ENCODE assay signal across 18 cellular contexts in the genomic region with DNA sequence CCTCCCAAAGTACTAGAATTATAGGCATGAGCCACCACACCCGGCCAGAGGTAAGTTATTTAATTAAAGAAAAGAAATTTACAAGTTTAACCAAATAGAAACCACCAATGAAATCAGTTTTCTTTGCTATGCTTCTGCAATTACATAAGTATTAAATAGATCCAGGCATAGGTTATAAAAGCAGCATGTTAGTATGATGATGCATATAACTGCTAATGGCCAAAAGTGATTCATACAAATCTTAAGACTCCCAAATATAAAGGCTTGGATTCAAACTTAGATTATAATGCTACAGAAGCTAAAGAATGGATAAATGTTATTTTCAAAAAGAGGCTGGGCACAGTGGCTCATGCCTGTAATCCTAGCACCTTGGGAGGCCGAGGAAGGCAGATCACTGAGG. TPM values are rescaled to one million over a fixed set of nuclear protein-coding genes. Genes with fewer than 3 reads are reported as not detected.
A peak's percentile ranks its signal among the peaks of the same experiment; 100 is the strongest.
DNase-seq lines count a peak whose midpoint lies in the region; ATAC-seq and TF ChIP-seq lines count a peak whose summit lies in the region.
"Had no signal": no experiment of that assay in that cellular context is flagged by ENCODE, and none has a peak within 500 bp of the region (broad histone marks: within the 10 kb centered on the region; RNA-seq: fewer than 3 reads in every experiment).

No MANE protein-coding gene starts in this region.

- H3K9me1 ChIP-seq in IMR-90 (ENCODE audit: insufficient read depth, low read length), result no peaks in the 10 kb centered on the region

- H4K5ac ChIP-seq in IMR-90 (ENCODE audit: low read depth, low read length), result no peak overlapping the region

- H3K4me2 ChIP-seq in IMR-90 (ENCODE audit: low read depth, low read length) (no peak overlapping the region), PC-9 (no peak overlapping the region)
- H3K4me2 ChIP-seq: BLaER1 had no signal

- no peak overlapping the region for H4K8ac ChIP-seq in IMR-90 (ENCODE audit: low read depth in 2 of 2, low read length in 2 of 2)

- no peak overlapping the region for H3K9ac ChIP-seq in IMR-90 (ENCODE audit: low read depth, low read length)
- H3K9ac ChIP-seq: BLaER1 had no signal

- in situ Hi-C loops in IMR-90 (cut with MboI; ENCODE audit: low sequenced_read_pairs), result no loop called here

- H3K18ac ChIP-seq in IMR-90 (ENCODE audit: low read depth, low read length), result no peak overlapping the region

- H3K23ac ChIP-seq in IMR-90 (ENCODE audit: low read depth, low read length), result no peak overlapping the region

- dilution Hi-C loops in IMR-90 (cut with HindIII; ENCODE audit: low sequenced_read_pairs, unreplicated experiment), result no loop called here

- no peak for TF ChIP-seq RAD21 in IMR-90 (IDR thresholded peaks at IDR 0.05; ENCODE audit: low read length)

- H2BK15ac ChIP-seq in IMR-90 (ENCODE audit: low read depth, low read length), result no peak overlapping the region

- no peaks in the 10 kb centered on the region for H3F3A ChIP-seq in PC-9 (ENCODE audit: insufficient read depth, low read depth)

- no CpG with 5 or more reads among the region's 2 CpGs for WGBS in IMR-90 (ENCODE audit: extremely low coverage in 2 of 2, insufficient read length in 1 of 2), 2 experiments

- intact Hi-C loops in IMR-90 (cut with micrococcal nuclease), result no loop called here
- intact Hi-C loops in PC-9 (cut with micrococcal nuclease; ENCODE audit: unreplicated experiment), result no loop called here

- no peak overlapping the region for H2AK9ac ChIP-seq in IMR-90 (replicated peaks; ENCODE audit: low read depth, low read length, poor library complexity)

- H3K4me1 ChIP-seq in IMR-90 (ENCODE audit: control insufficient read depth, insufficient read depth, low read length), result no peaks in the 10 kb centered on the region
- no peaks in the 10 kb centered on the region for H3K4me1 ChIP-seq in PC-9 (replicated peaks; ENCODE audit: insufficient read depth)
- H3K4me1 ChIP-seq: BLaER1, Caco-2 had no signal

- no peaks in the 10 kb centered on the region for H3K79me2 ChIP-seq in PC-9 (ENCODE audit: low read depth)

- H2AK5ac ChIP-seq in IMR-90 (ENCODE audit: low read depth, low read length), result no peak overlapping the region

- H3K36me3 ChIP-seq in IMR-90 (ENCODE audit: control insufficient read depth, insufficient read depth, low read length), result peaks cover 24% of the 10 kb centered on the region
- H3K36me3 ChIP-seq in PC-9 (ENCODE audit: low read depth), result 0 out of 2 replicates have a peak, but pooled peaks cover 8% of the 10 kb centered on the region

- POLR2A ChIA-PET in IMR-90 (lab: Charles Lee; ENCODE audit: unreplicated experiment) (no interaction called here), PC-9 (lab: Charles Lee; ENCODE audit: unreplicated experiment) (no interaction called here)

- no peak overlapping the region for H4K91ac ChIP-seq in IMR-90 (ENCODE audit: insufficient read depth, low read depth, low read length)

- H3K9me3 ChIP-seq in IMR-90 (ENCODE audit: control insufficient read depth, insufficient read depth, low read length) (no peaks in the 10 kb centered on the region), PC-9 (ENCODE audit: insufficient read depth, low read depth) (no peaks in the 10 kb centered on the region)
- H3K9me3 ChIP-seq: BLaER1, Caco-2 had no signal

- no peak; the same call in 1 of the 2 replicates for ATAC-seq in IMR-90 (ENCODE audit: low read depth)
- ATAC-seq in GM18870 (IDR thresholded peaks at IDR 0.05; ENCODE audit: unreplicated experiment), result no peak
- no peak for ATAC-seq in GM21786 (IDR thresholded peaks at IDR 0.05; ENCODE audit: unreplicated experiment)
- no peak for ATAC-seq in stimulated activated naive CD8-positive, alpha-beta T cell treated with anti-CD3 and anti-CD28 coated beads, Interleukin-15, Interleukin-2, amounts not matched to agents 100 U/mL and 50 U/mL, for 24 hours
- ATAC-seq: GM12878, HCT116, K562 had no signal

- no peak overlapping the region for H2BK5ac ChIP-seq in IMR-90 (ENCODE audit: low read depth, low read length, poor library complexity, severe bottlenecking)

- DNase-seq in ELR (ENCODE audit: low read depth), result peak; percentile 27
- peak; percentile 63 for DNase-seq in IMR-90
- peak; percentile 31 for DNase-seq in foreskin melanocyte
- DNase-seq in PC-9, result no peak
- no peak for DNase-seq in stimulated activated naive CD8-positive, alpha-beta T cell treated with anti-CD3 and anti-CD28 coated beads, Interleukin-15, Interleukin-2, amounts not matched to agents 100 U/mL and 50 U/mL, for 24 hours
- DNase-seq: AML-193; Caco-2; CD8-positive, alpha-beta memory T cell had no signal

- H3K4me3 ChIP-seq in IMR-90 (ENCODE audit: insufficient read depth, low read depth, low read length) (no peak overlapping the region), PC-9 (no peak overlapping the region)
- H3K4me3 ChIP-seq: BLaER1, GM12878, K562 had no signal

- no peak overlapping the region for H3K56ac ChIP-seq in IMR-90 (ENCODE audit: extremely low read depth, insufficient read depth, low read length)

- H4K20me1 ChIP-seq in IMR-90 (ENCODE audit: insufficient read depth, low read length) (no peaks in the 10 kb centered on the region), PC-9 (ENCODE audit: insufficient read depth) (no peaks in the 10 kb centered on the region)
- H4K20me1 ChIP-seq: BLaER1 had no signal

- CTCF ChIA-PET in IMR-90 (lab: Yijun Ruan, JAX), result no interaction called here
- CTCF ChIA-PET in PC-9 (lab: Charles Lee), result no interaction called here

- no peaks in the 10 kb centered on the region for H3K9me2 ChIP-seq in PC-9 (ENCODE audit: insufficient read depth)

- H2BK120ac ChIP-seq in IMR-90 (ENCODE audit: low read depth, low read length), result no peak overlapping the region

- no peak overlapping the region for H2AFZ ChIP-seq in IMR-90 (replicated peaks; ENCODE audit: low read length, poor library complexity)
- no peak overlapping the region for H2AFZ ChIP-seq in PC-9

- no peak overlapping the region for H3K4ac ChIP-seq in IMR-90 (ENCODE audit: low read depth, low read length)

- H3K79me1 ChIP-seq in IMR-90 (ENCODE audit: low read depth in 1 of 2, low read length in 2 of 2), result no peaks in the 10 kb centered on the region; a peak in 1 of 4 replicates

- H3K27me3 ChIP-seq in IMR-90 (ENCODE audit: control insufficient read depth, insufficient read depth, low read length) (no peaks in the 10 kb centered on the region), PC-9 (ENCODE audit: insufficient read depth, low read depth) (no peaks in the 10 kb centered on the region)
- H3K27me3 ChIP-seq: BLaER1 had no signal

- no TSS peak for BruUV-seq in IMR-90 (replicated peaks; lab: Mats Ljungman, UMichigan)
- BruUV-seq in PC-9 (replicated peaks; lab: Mats Ljungman, UMichigan), result no TSS peak

- no peak for TF ChIP-seq POLR2A in IMR-90 (IDR thresholded peaks at IDR 0.05; ENCODE audit: low read depth, low read length)

- no peak overlapping the region for H3K14ac ChIP-seq in IMR-90 (replicated peaks; ENCODE audit: low read depth, low read length)

- no peak for TF ChIP-seq CTCF in IMR-90 (conservative IDR thresholded peaks at IDR 0.05; ENCODE audit: low read depth, low read length)
- TF ChIP-seq CTCF in PC-9 (conservative IDR thresholded peaks at IDR 0.05), result no peak

- H2BK20ac ChIP-seq in IMR-90 (ENCODE audit: low read depth, low read length), result no peak overlapping the region

- H3K27ac ChIP-seq in IMR-90 (ENCODE audit: insufficient read depth, low read length) (no peak overlapping the region), PC-9 (no peak overlapping the region)
- H3K27ac ChIP-seq: BLaER1, HL-60 had no signal

TF ChIP-seq in IMR-90, 13 proteins besides CTCF, POLR2A, EP300 and RAD21:
- no peak for TF ChIP-seq USF2 (IDR thresholded peaks at IDR 0.05; ENCODE audit: low read depth, low read length)
- no peak for TF ChIP-seq NFE2L2 (IDR thresholded peaks at IDR 0.05; ENCODE audit: low read depth, low read length)
- TF ChIP-seq MAZ (IDR thresholded peaks at IDR 0.05; ENCODE audit: borderline replicate concordance, low read depth, low read length), result no peak
- TF ChIP-seq SMC3 (IDR thresholded peaks at IDR 0.05; ENCODE audit: low read depth, low read length), result no peak
- TF ChIP-seq BHLHE40 (IDR thresholded peaks at IDR 0.05; ENCODE audit: low read depth, low read length), result no peak
- no peak for TF ChIP-seq RCOR1 (IDR thresholded peaks at IDR 0.05; ENCODE audit: insufficient replicate concordance, low read length)
TF ChIP-seq in IMR-90: peak in this region for 0.

RNA-seq across cellular contexts. Expression of gene HDC, which starts 32.8 kb away (rescaled TPM):
- not detected in 2 replicates for total RNA-seq in IMR-90 (2012; rRNA removed)
- polyA plus RNA-seq in IMR-90 (2012; rRNA removed), result not detected in 2 replicates
- polyA plus RNA-seq in IMR-90 (2012; cell fraction: cytosol; rRNA removed), result not detected in 2 replicates
- polyA plus RNA-seq in IMR-90 (2012; cell fraction: nucleus; rRNA removed; ENCODE audit: low replicate concordance), result 0.03 and 0.11 TPM in 2 replicates
- total RNA-seq in PC-9 (2021), result not detected in 2 replicates
- total RNA-seq: Caco-2, Daoy, G401, GM12878 had no signal
- polyA plus RNA-seq: AG04450; CD8-positive, alpha-beta memory T cell; GM12878 had no signal

RNA-seq across cellular contexts. Expression of gene GABPB1, which starts 56.7 kb away (rescaled TPM):
- total RNA-seq in IMR-90 (2012; rRNA removed) (76.4 and 89.3 TPM in 2 replicates), PC-9 (2021) (21.7 and 22.0 TPM in 2 replicates)
- 23.4 and 26.3 TPM in 2 replicates for polyA plus RNA-seq in IMR-90 (2012; rRNA removed)
- 13.2 and 13.8 TPM in 2 replicates for polyA plus RNA-seq in IMR-90 (2012; cell fraction: cytosol; rRNA removed)
- polyA plus RNA-seq in IMR-90 (2012; cell fraction: nucleus; rRNA removed; ENCODE audit: low replicate concordance), result 9.3 and 17.9 TPM in 2 replicates

Comparison
In these comparisons a context has a peak if more than half of its experiments do, and no peak if none do; other contexts are left out.
1. DNase-seq: peak in ELR (single experiment), IMR-90 (single experiment) and foreskin melanocyte (single experiment); none in PC-9 (0 of 2) and stimulated activated naive CD8-positive, alpha-beta T cell treated with anti-CD3 and anti-CD28 coated beads, Interleukin-15, Interleukin-2, amounts not matched to agents 100 U/mL and 50 U/mL, for 24 hours (single experiment).